ENCODE assay signal across 1 cellular context in the genomic region with DNA sequence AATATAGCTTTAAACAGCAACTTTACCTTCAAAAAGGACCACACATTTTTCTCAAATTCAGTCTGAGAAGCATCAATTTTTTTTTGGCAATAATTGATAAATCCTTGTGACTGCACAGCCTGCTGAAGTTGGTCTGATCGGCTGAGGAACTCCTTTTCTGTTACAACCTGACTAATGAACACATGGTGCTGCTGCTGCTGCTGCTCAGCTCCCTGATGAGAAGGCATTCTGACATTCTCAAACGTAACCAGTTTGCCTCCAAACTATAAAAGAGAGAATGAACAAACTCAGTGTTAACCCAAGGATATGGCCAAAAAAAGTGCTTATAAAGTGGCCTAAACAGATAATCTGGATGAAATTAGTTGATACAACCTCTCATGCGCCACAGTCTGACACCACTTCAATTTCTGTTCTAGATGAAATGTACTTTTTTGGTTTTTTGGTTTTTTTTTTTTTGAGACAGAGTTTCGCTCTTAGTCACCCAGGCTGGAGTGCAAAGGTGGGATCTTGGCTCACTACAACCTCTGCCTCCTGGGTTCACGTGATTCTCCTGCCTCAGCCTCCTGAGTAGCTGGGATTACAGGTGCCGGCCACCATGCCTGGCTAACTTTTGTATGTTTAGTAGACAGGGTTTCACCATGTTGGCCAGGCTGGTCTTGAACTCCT.
TF ChIP-seq lines count a peak whose summit lies in the region.

No MANE protein-coding gene starts in this region.

TF ChIP-seq in GM12878, 131 proteins besides CTCF, POLR2A, EP300 and RAD21:
- TF ChIP-seq NBN (IDR thresholded peaks at IDR 0.05) (no peak), ZNF592 (IDR thresholded peaks at IDR 0.05) (no peak), ZBED1 (IDR thresholded peaks at IDR 0.05; ENCODE audit: borderline replicate concordance) (no peak), JUNB (IDR thresholded peaks at IDR 0.05) (peak; percentile 76), E2F4 (IDR thresholded peaks at IDR 0.05; ENCODE audit: low read depth, low read length) (no peak), ZBTB4 (CRISPR knock-in tag; IDR thresholded peaks at IDR 0.05) (no peak), TBL1XR1 (IDR thresholded peaks at IDR 0.05; ENCODE audit: low read depth, low read length) (no peak), ATF7 (IDR thresholded peaks at IDR 0.05; ENCODE audit: low read depth) (no peak), CBFB (IDR thresholded peaks at IDR 0.05; ENCODE audit: low read depth) (no peak), ZNF384 (IDR thresholded peaks at IDR 0.05; ENCODE audit: borderline replicate concordance, low read depth, low read length) (0 out of 2 replicates have a peak, but pooled peaks have one; percentile 8), CBX3 (IDR thresholded peaks at IDR 0.05; ENCODE audit: borderline replicate concordance, low read depth) (no peak), HSF1 (IDR thresholded peaks at IDR 0.05; ENCODE audit: low read depth, low read length) (no peak), POLR2AphosphoS5 (IDR thresholded peaks at IDR 0.05; ENCODE audit: low read length) (no peak), BCL3 (IDR thresholded peaks at IDR 0.05; ENCODE audit: borderline replicate concordance, insufficient read depth, low read depth, low read length, poor library complexity, severe bottlenecking) (no peak), FOXK2 (IDR thresholded peaks at IDR 0.05) (no peak), CHD4 (IDR thresholded peaks at IDR 0.05) (no peak), RUNX3 (IDR thresholded peaks at IDR 0.05; ENCODE audit: low read length) (peak; percentile 62), SMC3 (IDR thresholded peaks at IDR 0.05; ENCODE audit: borderline replicate concordance, low read length) (no peak)
- TF ChIP-seq, protein P1, sequence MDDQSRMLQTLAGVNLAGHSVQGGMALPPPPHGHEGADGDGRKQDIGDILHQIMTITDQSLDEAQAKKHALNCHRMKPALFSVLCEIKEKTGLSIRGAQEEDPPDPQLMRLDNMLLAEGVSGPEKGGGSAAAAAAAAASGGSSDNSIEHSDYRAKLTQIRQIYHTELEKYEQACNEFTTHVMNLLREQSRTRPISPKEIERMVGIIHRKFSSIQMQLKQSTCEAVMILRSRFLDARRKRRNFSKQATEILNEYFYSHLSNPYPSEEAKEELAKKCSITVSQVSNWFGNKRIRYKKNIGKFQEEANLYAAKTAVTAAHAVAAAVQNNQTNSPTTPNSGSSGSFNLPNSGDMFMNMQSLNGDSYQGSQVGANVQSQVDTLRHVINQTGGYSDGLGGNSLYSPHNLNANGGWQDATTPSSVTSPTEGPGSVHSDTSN (IDR thresholded peaks at IDR 0.05; ENCODE audit: insufficient replicate concordance, low read depth, low read length), result no peak
